Comparison of ENCODE assay signal across 9 cellular contexts in the genomic region with DNA sequence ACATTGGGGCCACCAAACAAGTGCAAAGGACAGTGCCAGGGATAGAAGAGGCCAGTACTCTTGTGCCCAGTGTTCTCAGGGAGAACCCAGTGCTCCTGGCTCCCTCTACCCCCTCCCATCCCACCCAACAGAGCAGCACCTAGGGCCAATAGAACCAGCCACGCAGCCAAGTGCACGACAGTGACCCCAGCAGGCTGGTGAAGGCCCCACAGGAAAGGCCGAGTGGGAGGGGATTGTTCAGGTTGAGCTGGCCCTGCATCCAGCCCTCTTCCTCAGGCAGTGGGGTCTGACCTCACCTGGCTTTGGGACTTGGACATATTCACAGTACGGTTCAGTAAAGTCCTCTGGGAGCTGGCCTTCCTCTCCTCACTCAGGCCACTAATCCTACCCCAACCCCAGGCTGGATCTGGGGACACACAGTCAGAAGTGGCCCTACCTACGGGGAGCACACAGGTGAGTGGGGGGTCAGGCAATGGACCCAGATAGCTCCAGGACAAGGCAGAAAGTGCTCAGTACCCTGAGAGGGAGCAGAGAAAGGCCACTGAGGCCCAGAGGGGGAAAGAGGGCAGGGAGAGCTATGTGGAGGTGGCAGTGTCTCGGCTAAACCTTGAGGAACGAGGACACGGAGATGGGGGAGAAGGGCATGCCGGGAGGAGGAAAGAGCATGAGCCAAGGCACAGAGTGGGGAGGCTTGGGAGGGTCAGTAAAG. TPM values are rescaled to one million over a fixed set of nuclear protein-coding genes. Genes with fewer than 3 reads are reported as not detected.
DNase-seq lines count a peak whose midpoint lies in the region; ATAC-seq and TF ChIP-seq lines count a peak whose summit lies in the region.
"Had no signal": no experiment of that assay in that cellular context is flagged by ENCODE, and none has a peak within 500 bp of the region (broad histone marks: within the 10 kb centered on the region; RNA-seq: fewer than 3 reads in every experiment).

No MANE protein-coding gene starts in this region.

- no peak overlapping the region for H2BK5ac ChIP-seq in mesendoderm (ENCODE audit: low read length)

- no peak overlapping the region for H3K23ac ChIP-seq in mesendoderm (ENCODE audit: low read length)

- no peak overlapping the region for H2AK5ac ChIP-seq in mesendoderm (ENCODE audit: low read length)

- DNase-seq in ELF-1 (ENCODE audit: low read depth, low spot score) = peak; percentile 64
- peak; percentile 16 to 68 for DNase-seq in HAP-1 (ENCODE audit: low spot score in 2 of 2)
- no peak for DNase-seq in activated B cell treated with CpG ODN at 0.5 μM for 24 hours
- DNase-seq in mesendoderm = peak; percentile 78
- no peak for DNase-seq in coronary artery (ENCODE audit: low spot score)
- DNase-seq in effector CD4-positive, alpha-beta T cell = no peak
- DNase-seq: activated CD8-positive, alpha-beta memory T cell treated with anti-CD3 and anti-CD28 coated beads, Interleukin-2, amount 50 U/mL, for 48 hours had no signal

- ATAC-seq in activated B cell treated with CpG ODN at 0.5 μM for 24 hours (ENCODE audit: low read depth) (peak; percentile 78), HG03196 (IDR thresholded peaks at IDR 0.05; ENCODE audit: unreplicated experiment) (no peak)

- no peak overlapping the region for H4K5ac ChIP-seq in mesendoderm (ENCODE audit: low read length)

- no peaks in the 10 kb centered on the region for H3K9me3 ChIP-seq in HAP-1

- H3K4me1 Mint-ChIP-seq in activated B cell treated with CpG ODN at 0.5 μM for 24 hours = peaks cover 8% of the 10 kb centered on the region

- in situ Hi-C loops in HAP-1 (cut with MboI; ENCODE audit: low sequenced_read_pairs) = no loop called here

- no peak overlapping the region for H3K4me2 ChIP-seq in mesendoderm (ENCODE audit: low read length)

- H3K4me3 ChIP-seq in HAP-1 = no peak overlapping the region
- no peak overlapping the region for H3K4me3 ChIP-seq in mesendoderm (ENCODE audit: low read length)
- no peak overlapping the region for H3K4me3 ChIP-seq in coronary artery

- H3K36me3 ChIP-seq in HAP-1 (replicated peaks) (peaks cover 13% of the 10 kb centered on the region), mesendoderm (ENCODE audit: control insufficient read depth, insufficient read depth, low read length) (peaks cover 3% of the 10 kb centered on the region)

- no peak overlapping the region for H3K56ac ChIP-seq in mesendoderm (ENCODE audit: low read length)

- no peak overlapping the region for H2BK120ac ChIP-seq in mesendoderm (ENCODE audit: low read depth, low read length)

- H3K27me3 ChIP-seq in HAP-1 (ENCODE audit: low read depth) = no peaks in the 10 kb centered on the region
- no peaks in the 10 kb centered on the region for H3K27me3 ChIP-seq in mesendoderm (ENCODE audit: insufficient read depth, low read length, poor library complexity)

- H3K36me3 Mint-ChIP-seq in activated B cell treated with CpG ODN at 0.5 μM for 24 hours (ENCODE audit: low read depth) = peaks cover 65% of the 10 kb centered on the region

- H3K4ac ChIP-seq in mesendoderm (ENCODE audit: low read depth, low read length) = no peak overlapping the region

- intact Hi-C loops in activated B cell treated with CpG ODN at 0.5 μM for 24 hours (cut with micrococcal nuclease) = no loop called here

- H3K27me3 Mint-ChIP-seq in activated B cell treated with CpG ODN at 0.5 μM for 24 hours = no peaks in the 10 kb centered on the region

- H2BK15ac ChIP-seq in mesendoderm (replicated peaks; ENCODE audit: low read depth) = no peak overlapping the region

- POLR2A ChIA-PET in activated B cell treated with CpG ODN at 0.5 μM for 24 hours (lab: Charles Lee) = interaction anchor here (0.7 kb wide), 1 partner anchor 15 kb away, joined by 10 read pairs; no protein-coding TSS in a partner anchor

- no peak overlapping the region for H3K18ac ChIP-seq in mesendoderm (ENCODE audit: low read length)

- no peak overlapping the region for H3K4me3 Mint-ChIP-seq in activated B cell treated with CpG ODN at 0.5 μM for 24 hours

- no peaks in the 10 kb centered on the region for H3K79me2 ChIP-seq in mesendoderm (ENCODE audit: control insufficient read depth, insufficient read depth, low read length)

- no CpG with 5 or more reads among the region's 9 CpGs for WGBS in mesendoderm (ENCODE audit: extremely low coverage, insufficient coverage, low lambda C conversion rate)

- no peaks in the 10 kb centered on the region for H3K9me3 Mint-ChIP-seq in activated B cell treated with CpG ODN at 0.5 μM for 24 hours

- TF ChIP-seq CTCF in activated B cell treated with CpG ODN at 0.5 μM for 24 hours (IDR thresholded peaks at IDR 0.05) (no peak), coronary artery (IDR thresholded peaks at IDR 0.05) (no peak)

- no peaks in the 10 kb centered on the region for H3K4me1 ChIP-seq in HAP-1
- H3K4me1 ChIP-seq in mesendoderm (ENCODE audit: control insufficient read depth, low read depth, low read length) = no peaks in the 10 kb centered on the region

- H3K79me1 ChIP-seq in mesendoderm (ENCODE audit: low read length) = no peaks in the 10 kb centered on the region

- no peak overlapping the region for H4K8ac ChIP-seq in mesendoderm (ENCODE audit: low read depth, low read length)

- no peak overlapping the region for H3K27ac ChIP-seq in mesendoderm (ENCODE audit: low read depth, low read length)
- no peak overlapping the region for H3K27ac ChIP-seq in coronary artery
- H3K27ac ChIP-seq: epithelial cell of prostate had no signal

- no peak overlapping the region for H3K27ac Mint-ChIP-seq in activated B cell treated with CpG ODN at 0.5 μM for 24 hours

- no peak overlapping the region for H3K9ac ChIP-seq in mesendoderm (ENCODE audit: low read length)

- CTCF ChIA-PET in activated B cell treated with CpG ODN at 0.5 μM for 24 hours (lab: Charles Lee) = interaction anchor here (1.2 kb wide), 1 partner anchor 68 kb away, joined by 3 read pairs; no protein-coding TSS in a partner anchor

RNA-seq across cellular contexts. Expression of a gene that starts 25.4 kb away (rescaled TPM):
- 45.4 and 46.3 TPM in 2 replicates for total RNA-seq in activated B cell treated with CpG ODN at 0.5 μM for 24 hours
- 21.0 TPM for polyA plus RNA-seq in mesendoderm (2013, experiment 1 of 2)
- polyA plus RNA-seq in mesendoderm (2013, experiment 2 of 2) = 22.4 TPM

RNA-seq across cellular contexts. Expression of a gene that starts 45.9 kb away (rescaled TPM):
- total RNA-seq in activated B cell treated with CpG ODN at 0.5 μM for 24 hours = 26.5 and 28.1 TPM in 2 replicates
- 3.9 TPM for polyA plus RNA-seq in mesendoderm (2013, experiment 1 of 2)
- polyA plus RNA-seq in mesendoderm (2013, experiment 2 of 2) = 3.9 TPM

Comparison
In these comparisons a context has a peak if more than half of its experiments do, and no peak if none do; other contexts are left out.
1. DNase-seq: peak in ELF-1 (single experiment), HAP-1 (2 of 2) and mesendoderm (single experiment); none in activated B cell treated with CpG ODN at 0.5 μM for 24 hours (single experiment), coronary artery (single experiment) and effector CD4-positive, alpha-beta T cell (single experiment).